ENCODE assay signal across 9 cellular contexts in the genomic region with DNA sequence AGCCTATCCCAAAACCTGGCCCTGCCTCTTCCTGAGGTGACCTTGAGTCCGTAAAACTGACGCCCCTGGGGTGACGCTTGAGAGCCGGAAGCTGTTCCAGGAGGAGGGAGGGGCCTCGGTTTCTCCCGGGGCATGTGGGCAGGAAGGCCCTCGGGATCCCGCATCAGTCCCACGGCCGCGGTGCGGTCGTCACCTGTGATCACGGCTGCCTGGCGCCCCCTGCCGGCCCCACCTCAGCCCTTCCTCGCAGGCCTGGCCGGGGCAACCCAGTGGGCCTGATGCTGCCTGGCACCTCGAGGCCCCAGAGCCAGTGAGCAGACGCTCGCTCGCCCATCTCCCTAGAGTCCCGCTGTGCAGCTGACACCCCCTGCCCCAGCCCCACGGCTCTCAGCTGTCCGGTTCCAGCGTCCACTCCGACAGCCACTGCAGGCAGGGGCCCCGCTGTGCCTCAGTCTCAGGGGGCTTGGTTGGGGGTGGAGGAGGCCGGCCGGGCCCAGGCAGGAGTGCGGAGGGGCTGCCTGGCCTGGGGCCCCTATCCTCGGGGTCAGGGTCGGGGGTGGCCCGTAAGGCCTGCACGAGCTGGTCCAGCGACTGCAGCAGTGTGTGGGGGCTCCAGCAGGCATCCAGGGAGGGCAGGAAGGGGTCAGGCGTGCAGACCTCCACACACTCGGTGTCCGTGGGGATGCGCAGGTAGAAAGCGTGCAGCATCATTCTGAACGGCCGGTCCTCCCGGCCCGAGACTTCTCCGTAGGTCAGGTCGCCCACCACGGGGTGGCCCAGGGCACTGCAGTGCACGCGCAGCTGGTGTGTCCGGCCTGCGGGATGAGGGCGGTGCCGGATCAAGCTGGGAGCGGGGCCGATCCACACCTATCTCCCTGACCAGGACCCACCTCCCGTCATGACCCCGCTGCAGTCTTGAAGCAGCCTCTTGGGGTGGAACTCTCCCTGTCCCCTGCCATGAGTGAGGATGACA. TPM values are rescaled to one million over a fixed set of nuclear protein-coding genes. Genes with fewer than 3 reads are reported as not detected.
A peak's percentile ranks its signal among the peaks of the same experiment; 100 is the strongest.
DNase-seq lines count a peak whose midpoint lies in the region; ATAC-seq and TF ChIP-seq lines count a peak whose summit lies in the region.
"Had no signal": no experiment of that assay in that cellular context is flagged by ENCODE, and none has a peak within 500 bp of the region (broad histone marks: within the 10 kb centered on the region; RNA-seq: fewer than 3 reads in every experiment).

No MANE protein-coding gene starts in this region.

- H3K36me3 Mint-ChIP-seq in mesothelial cell of epicardium: no peaks in the 10 kb centered on the region

- peak overlapping the region; percentile 43 for H3K27ac Mint-ChIP-seq in mesothelial cell of epicardium

- no peaks in the 10 kb centered on the region for H3K27me3 Mint-ChIP-seq in mesothelial cell of epicardium (ENCODE audit: low read depth)

- peak; percentile 87 for TF ChIP-seq CTCF in mesothelial cell of epicardium (IDR thresholded peaks at IDR 0.05; ENCODE audit: unreplicated experiment)

- H3K9me3 Mint-ChIP-seq in mesothelial cell of epicardium: no peaks in the 10 kb centered on the region

- ATAC-seq in HG03439 (IDR thresholded peaks at IDR 0.05; ENCODE audit: unreplicated experiment) (no peak), HG03196 (IDR thresholded peaks at IDR 0.05; ENCODE audit: unreplicated experiment) (no peak)

- H3K4me1 Mint-ChIP-seq in mesothelial cell of epicardium: peaks cover 2% of the 10 kb centered on the region

- DNase-seq in DMS53 treated with DMSO at 0.1 percent for 48 hours (lab: John Stamatoyannopoulos, UW; ENCODE audit: unreplicated experiment): peak; percentile 52
- peak; percentile 10 for DNase-seq in NCI-H1092 treated with DMSO at 0.1 percent for 48 hours (lab: John Stamatoyannopoulos, UW)
- DNase-seq in activated CD8-positive, alpha-beta memory T cell treated with anti-CD3 and anti-CD28 coated beads for 4 hours (ENCODE audit: low read depth in 2 of 2): peak; percentile 36 to 55
- DNase-seq in effector CD8-positive, alpha-beta T cell (lab: John Stamatoyannopoulos, UW): peak; percentile 62
- peak; percentile 72 to 85 for DNase-seq in mesothelial cell of epicardium (ENCODE audit: low spot score in 2 of 2, unreplicated experiment in 2 of 2)
- peak; percentile 40 to 54 for DNase-seq in stimulated activated CD8-positive, alpha-beta memory T cell treated with anti-CD3 and anti-CD28 coated beads, Interleukin-4, amount 100 ng/mL, for 4 hours (ENCODE audit: low read depth in 2 of 2, low spot score in 1 of 2)

- H3K4me3 Mint-ChIP-seq in mesothelial cell of epicardium: peak overlapping the region; percentile 56

RNA-seq across cellular contexts. Expression of a gene that starts 2.3 kb away (rescaled TPM):
- total RNA-seq in mesothelial cell of epicardium: 21.5 to 23.0 TPM (median 21.9 TPM) in 3 replicates

RNA-seq across cellular contexts. Expression of a gene that starts 2.6 kb away (rescaled TPM):
- total RNA-seq in mesothelial cell of epicardium: 85.6 to 89.2 TPM (median 87.5 TPM) in 3 replicates

RNA-seq across cellular contexts. Expression of a gene that starts 14.7 kb away (rescaled TPM):
- total RNA-seq in mesothelial cell of epicardium: not detected in 3 replicates
- total RNA-seq: SJSA1 had no signal

RNA-seq across cellular contexts. Expression of a gene that starts 25.3 kb away (rescaled TPM):
- 5.0 to 5.8 TPM (median 5.7 TPM) in 3 replicates for total RNA-seq in mesothelial cell of epicardium
- total RNA-seq: SJSA1 had no signal

RNA-seq across cellular contexts. Expression of a gene that starts 45.1 kb away (rescaled TPM):
- 39.9 to 46.0 TPM (median 45.1 TPM) in 3 replicates for total RNA-seq in mesothelial cell of epicardium

Comparison
In these comparisons a context has a peak if more than half of its experiments do, and no peak if none do; other contexts are left out.
1. DNase-seq: peak in every context shown above with its lines; median percentile 78 in mesothelial cell of epicardium; 62 in effector CD8-positive, alpha-beta T cell; 52 in DMS53 treated with DMSO at 0.1 percent for 48 hours; 47 in stimulated activated CD8-positive, alpha-beta memory T cell treated with anti-CD3 and anti-CD28 coated beads, Interleukin-4, amount 100 ng/mL, for 4 hours; 46 in activated CD8-positive, alpha-beta memory T cell treated with anti-CD3 and anti-CD28 coated beads for 4 hours; 10 in NCI-H1092 treated with DMSO at 0.1 percent for 48 hours.